1 cellular context compared by ENCODE assay signal in genomic region chr10:59870152-59870551, GRCh38.
TF ChIP-seq lines count a peak whose summit lies in the region.

No MANE protein-coding gene starts in this region.

TF ChIP-seq in K562, 482 proteins besides CTCF, POLR2A, EP300 and RAD21 (continued from another document and continues in another):
- TF ChIP-seq PBX2 (CRISPR knock-in tag; IDR thresholded peaks at IDR 0.05; ENCODE audit: low read depth) (no peak), PBX2 (tag; conservative IDR thresholded peaks at IDR 0.05; ENCODE audit: low read depth) (peak; percentile 41; the same call in 1 of the 2 replicates), ZNF551 (CRISPR knock-in tag; IDR thresholded peaks at IDR 0.05) (no peak), HINFP (tag; conservative IDR thresholded peaks at IDR 0.05; ENCODE audit: low read depth) (no peak), TAF7 (tag; IDR thresholded peaks at IDR 0.05) (no peak), HLTF (IDR thresholded peaks at IDR 0.05) (no peak), E4F1 (CRISPR knock-in tag; IDR thresholded peaks at IDR 0.05; ENCODE audit: borderline replicate concordance) (no peak), SNAPC5 (CRISPR knock-in tag; IDR thresholded peaks at IDR 0.05) (no peak), MEIS2 (IDR thresholded peaks at IDR 0.05; ENCODE audit: partially characterized antibody) (peak; percentile 56), TCF3 (CRISPR knock-in tag; IDR thresholded peaks at IDR 0.05) (peak; percentile 22; the same call in 1 of the 2 replicates), UBTF (IDR thresholded peaks at IDR 0.05; ENCODE audit: borderline replicate concordance in 1 of 2, low read depth in 2 of 2, low read length in 2 of 2) (no peak), MXI1 (IDR thresholded peaks at IDR 0.05; ENCODE audit: low read depth, low read length) (no peak), ZNF311 (CRISPR knock-in tag; IDR thresholded peaks at IDR 0.05) (no peak), CBFA2T3 (IDR thresholded peaks at IDR 0.05) (0 out of 2 replicates have a peak, but pooled peaks have one; percentile 10), AFF4 (CRISPR knock-in tag; IDR thresholded peaks at IDR 0.05) (no peak), TAF9B (IDR thresholded peaks at IDR 0.05; ENCODE audit: partially characterized antibody) (no peak), OTX1 (CRISPR knock-in tag; IDR thresholded peaks at IDR 0.05) (no peak), CREB3L1 (IDR thresholded peaks at IDR 0.05; ENCODE audit: borderline replicate concordance, low read depth) (no peak), SMARCA4 (IDR thresholded peaks at IDR 0.05) (no peak), ZBTB43 (CRISPR knock-in tag; IDR thresholded peaks at IDR 0.05) (no peak), HMBOX1 (IDR thresholded peaks at IDR 0.05) (peak; percentile 58; the same call in 1 of the 2 replicates), PHTF2 (CRISPR knock-in tag; IDR thresholded peaks at IDR 0.05) (no peak), HBP1 (CRISPR knock-in tag; IDR thresholded peaks at IDR 0.05) (no peak), ZBTB49 (CRISPR knock-in tag; IDR thresholded peaks at IDR 0.05; ENCODE audit: borderline replicate concordance) (no peak), BMI1 (IDR thresholded peaks at IDR 0.05; ENCODE audit: low read length) (no peak), ZNF518B (CRISPR knock-in tag; IDR thresholded peaks at IDR 0.05) (no peak), ARNT (IDR thresholded peaks at IDR 0.05) (no peak)
